ENCODE assay signal across 14 cellular contexts in the genomic region with DNA sequence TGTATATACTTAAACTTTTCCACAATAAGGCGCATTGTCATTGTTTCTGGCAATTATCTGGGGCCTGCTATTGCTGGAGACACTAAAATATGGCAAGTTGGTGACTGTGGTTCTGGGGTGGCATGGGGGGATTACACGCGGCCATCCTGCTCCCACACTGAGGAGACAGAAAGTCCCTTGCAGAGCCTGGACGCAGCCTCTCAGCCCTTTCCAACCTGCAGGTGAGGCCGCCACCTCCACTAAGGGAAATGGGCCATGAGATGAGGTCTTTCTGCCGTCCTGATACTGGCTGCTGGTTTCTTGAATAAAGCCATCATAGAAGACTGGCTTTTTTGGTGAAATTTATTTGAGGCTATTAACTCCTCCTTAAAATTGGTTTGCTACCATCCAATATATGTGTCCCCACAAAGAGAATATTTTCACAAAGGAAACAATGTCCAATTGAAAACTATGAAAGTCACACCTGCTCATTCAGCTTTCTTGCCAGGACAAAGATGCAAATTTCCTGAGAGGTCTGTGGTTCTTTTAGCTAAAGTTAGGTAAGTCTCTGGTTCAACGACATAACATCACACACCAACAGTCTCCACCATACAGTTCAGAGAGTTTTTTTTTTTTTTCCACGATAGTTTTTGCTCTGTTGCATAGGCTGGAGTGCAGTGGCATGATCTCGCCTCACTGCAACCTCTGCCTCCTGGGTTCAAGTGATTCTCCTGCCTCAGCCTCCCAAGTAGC. TPM values are rescaled to one million over a fixed set of nuclear protein-coding genes. Genes with fewer than 3 reads are reported as not detected.
DNase-seq lines count a peak whose midpoint lies in the region; ATAC-seq, FAIRE-seq and TF ChIP-seq lines count a peak whose summit lies in the region.
"Had no signal": no experiment of that assay in that cellular context is flagged by ENCODE, and none has a peak within 500 bp of the region (broad histone marks: within the 10 kb centered on the region; RNA-seq: fewer than 3 reads in every experiment).

No MANE protein-coding gene starts in this region.

- TF ChIP-seq CTCF in GM12878 (IDR thresholded peaks at IDR 0.05 in 2 of 3, conservative IDR thresholded peaks at IDR 0.05 in 1 of 3; ENCODE audit: control insufficient read depth in 2 of 3, extremely low read depth in 1 of 3, insufficient read depth in 1 of 3, low read depth in 3 of 3, low read length in 3 of 3) (no peak), left lung (IDR thresholded peaks at IDR 0.05) (no peak), CD14-positive monocyte (IDR thresholded peaks at IDR 0.05) (no peak)

- H3K36me3 ChIP-seq in GM12878 (ENCODE audit: control insufficient read depth in 2 of 2, insufficient read depth in 2 of 2, low read length in 1 of 2) (peaks cover 24 to 68% of the 10 kb centered on the region in 2 experiments), left lung (peaks cover 0 to 100% of the 10 kb centered on the region in 2 donors)

- no peak overlapping the region for H2AFZ ChIP-seq in GM12878 (ENCODE audit: control insufficient read depth, low read depth, low read length)

- no peak overlapping the region for H3K27ac Mint-ChIP-seq in CD14-positive monocyte

- 66% methylated on average over 9 of the region's 9 CpGs for WGBS in GM12878 (ENCODE audit: insufficient coverage, insufficient replicate concordance, low lambda C conversion rate, missing lambda C conversion rate)

- H3K4me2 ChIP-seq in GM12878 (ENCODE audit: control insufficient read depth, insufficient read depth): no peak overlapping the region

- H3K9me3 ChIP-seq in GM12878 (replicated peaks; ENCODE audit: control insufficient read depth, insufficient read depth, low read length) (no peaks in the 10 kb centered on the region), left lung (no peaks in the 10 kb centered on the region)
- H3K9me3 ChIP-seq: breast epithelium, lower lobe of right lung had no signal

- no peaks in the 10 kb centered on the region for H3K27me3 Mint-ChIP-seq in CD14-positive monocyte (ENCODE audit: low read depth in 3 of 3)

- no peak overlapping the region for H3K4me3 ChIP-seq in GM12878
- no peak overlapping the region for H3K4me3 ChIP-seq in left lung
- H3K4me3 ChIP-seq: breast epithelium, lower lobe of right lung, SK-N-MC had no signal

- H3K9ac ChIP-seq in GM12878 (ENCODE audit: control insufficient read depth, insufficient read depth, low read length): no peak overlapping the region

- DNase-seq in GM12878 (ENCODE audit: low read depth, low spot score): no peak
- DNase-seq in NCI-H2196 (lab: John Stamatoyannopoulos, UW; ENCODE audit: unreplicated experiment): no peak
- DNase-seq in left lung: no peak
- DNase-seq in anterior cingulate cortex (lab: John Stamatoyannopoulos, UW): no peak
- DNase-seq in CD14-positive monocyte (ENCODE audit: low spot score): no peak
- DNase-seq: lower lobe of right lung; NCI-H345; stimulated activated CD4-positive, alpha-beta T cell treated with anti-CD3 and anti-CD28 coated beads, Interleukin-2, amount 100 ng/mL, for 24 hours; trophoblast cell had no signal

- peaks cover 4% of the 10 kb centered on the region for H3K4me1 Mint-ChIP-seq in CD14-positive monocyte

- TF ChIP-seq RAD21 in GM12878 (IDR thresholded peaks at IDR 0.05; ENCODE audit: insufficient read depth, low read depth, low read length): no peak

- TF ChIP-seq POLR2A in GM12878 (IDR thresholded peaks at IDR 0.05; ENCODE audit: low read depth, low read length): no peak; the same call in 1 of the 2 replicates

- POLR2A ChIA-PET in GM12878 (lab: Charles Lee): no interaction called here

- peaks cover 86 to 91% of the 10 kb centered on the region in 2 donors for H3K36me3 Mint-ChIP-seq in CD14-positive monocyte

- SMC1A ChIA-PET in GM12878 (lab: Charles Lee; ENCODE audit: uncharacterized antibody, unreplicated experiment): interaction anchor here (0.8 to 3.3 kb wide), 4 partner anchors 95 to 161 kb away, joined by 3 to 20 read pairs (median 8); no protein-coding TSS in a partner anchor

- BruUV-seq in GM12878 (replicated peaks; lab: Mats Ljungman, UMichigan): no TSS peak

- H3K79me2 ChIP-seq in GM12878 (ENCODE audit: control insufficient read depth, insufficient read depth, low read length): peaks cover 2% of the 10 kb centered on the region; the same call in 1 of the 2 replicates

- H3K27me3 ChIP-seq in GM12878 (replicated peaks in 1 of 2; ENCODE audit: control insufficient read depth in 2 of 2, insufficient read depth in 2 of 2, low read length in 1 of 2): no peaks in the 10 kb centered on the region
- no peaks in the 10 kb centered on the region for H3K27me3 ChIP-seq in left lung
- H3K27me3 ChIP-seq: breast epithelium had no signal

- H3K4me3 Mint-ChIP-seq in CD14-positive monocyte: no peak overlapping the region

- in situ Hi-C loops in GM12878 (cut with MboI): no loop called here

- intact Hi-C loops in GM12878 (cut with micrococcal nuclease; ENCODE audit: unreplicated experiment): loop anchor here (5.0 kb wide), 2 partner anchors 165 to 175 kb away; a partner anchor contains a TSS
- intact Hi-C loops in left lung (cut with DNase I): no loop called here
- intact Hi-C loops in CD14-positive monocyte (cut with micrococcal nuclease): no loop called here

- TF ChIP-seq EP300 in GM12878 (IDR thresholded peaks at IDR 0.05; ENCODE audit: borderline replicate concordance in 1 of 2, control insufficient read depth in 1 of 2, low read depth in 2 of 2, low read length in 2 of 2): no peak

- FAIRE-seq in GM12878 (lab: Jason Lieb, UNC): peak; percentile 41

- peaks cover 6% of the 10 kb centered on the region for H4K20me1 ChIP-seq in GM12878 (ENCODE audit: control insufficient read depth, insufficient read depth)

- ATAC-seq in GM18520 (IDR thresholded peaks at IDR 0.05; ENCODE audit: unreplicated experiment) (peak; percentile 66), GM21447 (IDR thresholded peaks at IDR 0.05; ENCODE audit: unreplicated experiment) (peak; percentile 75), HG03095 (IDR thresholded peaks at IDR 0.05; ENCODE audit: unreplicated experiment) (peak; percentile 64), GM12878 (peak; percentile 16; the same call in 1 of the 3 replicates), left lung (no peak)
- ATAC-seq: lower lobe of right lung had no signal

- H3K4me1 ChIP-seq in GM12878 (ENCODE audit: control insufficient read depth, insufficient read depth, low read length): peaks cover 21% of the 10 kb centered on the region
- no peaks in the 10 kb centered on the region for H3K4me1 ChIP-seq in left lung
- H3K4me1 ChIP-seq: breast epithelium, lower lobe of right lung had no signal

- H3K27ac ChIP-seq in GM12878 (ENCODE audit: control insufficient read depth, insufficient read depth) (no peak overlapping the region), left lung (no peak overlapping the region)
- H3K27ac ChIP-seq: breast epithelium, lower lobe of right lung, SK-N-MC had no signal

- RAD21 ChIA-PET in GM12878 (lab: Charles Lee; ENCODE audit: unreplicated experiment): interaction anchor here (2.0 kb wide), 1 partner anchor 95 kb away, joined by 7 read pairs; no protein-coding TSS in a partner anchor

- CTCF ChIA-PET in GM12878 (lab: Yijun Ruan, JAX): interaction anchor here (1.2 to 1.4 kb wide), 3 partner anchors 95 to 161 kb away, joined by 4 to 13 read pairs (median 4); no protein-coding TSS in a partner anchor

- H3K9me3 Mint-ChIP-seq in CD14-positive monocyte: no peaks in the 10 kb centered on the region

TF ChIP-seq in GM12878, 131 proteins besides CTCF, POLR2A, EP300 and RAD21 (continues in another document):
- TF ChIP-seq POLR2AphosphoS5 (IDR thresholded peaks at IDR 0.05; ENCODE audit: low read length): no peak
- TF ChIP-seq CHD1 (IDR thresholded peaks at IDR 0.05; ENCODE audit: low read depth, low read length): no peak

RNA-seq across cellular contexts. Expression of a gene that starts 13.0 kb away (rescaled TPM):
- 52.5 and 54.0 TPM in 2 replicates for total RNA-seq in GM12878 (2013; cell fraction: nucleolus; rRNA removed)
- total RNA-seq in GM12878 (2014; rRNA removed): 173 and 181 TPM in 2 replicates
- total RNA-seq in GM12878 (2014; rRNA removed; fragmentation: Illumina TruSeq; extraction: Trizol): 128 and 143 TPM in 2 replicates
- total RNA-seq in GM12878 (2021): 131 and 143 TPM in 2 replicates
- 122 TPM for polyA plus RNA-seq in GM12878 (2011; ENCODE audit: low read depth)
- 38.2 and 50.1 TPM in 2 replicates for polyA plus RNA-seq in GM12878 (2011; rRNA removed)
- polyA plus RNA-seq in GM12878 (2011; cell fraction: cytosol; rRNA removed): 47.0 and 47.9 TPM in 2 replicates
- polyA plus RNA-seq in GM12878 (2011; cell fraction: nucleus; rRNA removed): 30.6 and 39.9 TPM in 2 replicates
- 117 and 141 TPM in 2 replicates for polyA plus RNA-seq in GM12878 (2012)
- 135 and 145 TPM in 2 replicates for polyA plus RNA-seq in GM12878 (2014; fragmentation: Illumina TruSeq; extraction: Trizol)
- 10 to 100 TPM; 38.1 to 46.7 TPM for polyA plus RNA-seq in GM12878 (2014; fragmentation: Nextera tagmentation; extraction: Ambion mirVana)
- 122 and 129 TPM in 2 replicates for polyA plus RNA-seq in GM12878 (2014; rRNA removed)
- 100 to 1,000 TPM in 1 of 2 experiments, 1 to 10 TPM in 1; 7.2 to 165 TPM for polyA plus RNA-seq in GM12878 (2016; fragmentation: Nextera tagmentation; extraction: Ambion mirVana)
- polyA minus RNA-seq in GM12878 (2011; rRNA and poly(A)+ RNA removed): 39.4 and 40.8 TPM in 2 replicates
- 15.0 and 18.6 TPM in 2 replicates for polyA minus RNA-seq in GM12878 (2011; cell fraction: cytosol; rRNA and poly(A)+ RNA removed)
- polyA minus RNA-seq in GM12878 (2011; cell fraction: nucleus; rRNA and poly(A)+ RNA removed): 9.7 and 14.4 TPM in 2 replicates
- 100 to 1,000 TPM; 185 to 224 TPM for total RNA-seq in left lung
- polyA plus RNA-seq in CD14-positive monocyte: 10 to 100 TPM; 21.2 to 33.5 TPM
